In genomic region chr6:119273799-119274595, GRCh38 we compare ENCODE assay signal across 12 cellular contexts.
DNase-seq lines count a peak whose midpoint lies in the region; ATAC-seq and TF ChIP-seq lines count a peak whose summit lies in the region.
"Had no signal": no experiment of that assay in that cellular context is flagged by ENCODE, and none has a peak within 500 bp of the region (broad histone marks: within the 10 kb centered on the region; RNA-seq: fewer than 3 reads in every experiment).

No MANE protein-coding gene starts in this region.

- TF ChIP-seq CTCF in astrocyte of the cerebellum (IDR thresholded peaks at IDR 0.05; ENCODE audit: low read depth, low read length, missing control alignments) (no peak), esophagus squamous epithelium (IDR thresholded peaks at IDR 0.05) (no peak)

- in situ Hi-C loops in astrocyte of the cerebellum (cut with HindIII; ENCODE audit: low sequenced_read_pairs) = no loop called here

- DNase-seq in Right ventricle myocardium superior (no peak), cardiac septum (ENCODE audit: low spot score) (no peak), astrocyte of the cerebellum (ENCODE audit: low read depth) (peak; percentile 65), right cardiac atrium (no peak), esophagus squamous epithelium (lab: John Stamatoyannopoulos, UW) (no peak), COLO668 (lab: John Stamatoyannopoulos, UW; ENCODE audit: unreplicated experiment) (no peak)
- DNase-seq: activated CD8-positive, alpha-beta memory T cell treated with anti-CD3 and anti-CD28 coated beads for 24 hours; activated naive CD4-positive, alpha-beta T cell treated with Interleukin-2 at 50 U/mL for 16 hours; left colon; upper lobe of left lung had no signal

- ATAC-seq in Right ventricle myocardium superior (ENCODE audit: poor library complexity) (peak; percentile 88), right cardiac atrium (peak; percentile 47 to 88), GM18511 (IDR thresholded peaks at IDR 0.05; ENCODE audit: unreplicated experiment) (no peak), HG03521 (IDR thresholded peaks at IDR 0.05; ENCODE audit: unreplicated experiment) (no peak)
- ATAC-seq: left colon had no signal

- H3K4me3 ChIP-seq in astrocyte of the cerebellum (ENCODE audit: low read depth, low read length) (no peak overlapping the region), right cardiac atrium (ENCODE audit: low read length) (no peak overlapping the region), esophagus squamous epithelium (no peak overlapping the region)
- H3K4me3 ChIP-seq: upper lobe of left lung had no signal

- WGBS in right cardiac atrium = 86% methylated on average over 2 of the region's 2 CpGs
- 80 to 86% methylated on average over 2 of the region's 2 CpGs for WGBS in esophagus squamous epithelium, 2 donors

- no peak for TF ChIP-seq POLR2A in esophagus squamous epithelium (IDR thresholded peaks at IDR 0.05)

- H3K27me3 ChIP-seq in right cardiac atrium (ENCODE audit: control insufficient read depth, insufficient read depth) = no peaks in the 10 kb centered on the region
- no peaks in the 10 kb centered on the region for H3K27me3 ChIP-seq in esophagus squamous epithelium
- H3K27me3 ChIP-seq: upper lobe of left lung had no signal

- H3K9me3 ChIP-seq in right cardiac atrium (ENCODE audit: control insufficient read depth, low read length) (no peaks in the 10 kb centered on the region), esophagus squamous epithelium (peaks cover 0 to 14% (median 0%) of the 10 kb centered on the region in 3 donors)

- intact Hi-C loops in Right ventricle myocardium superior (cut with DNase I) (no loop called here), cardiac septum (cut with DNase I) (no loop called here), right cardiac atrium (cut with DNase I) (no loop called here), esophagus squamous epithelium (cut with DNase I) (no loop called here)

- H3K4me1 ChIP-seq in right cardiac atrium (ENCODE audit: control insufficient read depth, insufficient read depth, low read length) = no peaks in the 10 kb centered on the region
- no peaks in the 10 kb centered on the region for H3K4me1 ChIP-seq in esophagus squamous epithelium

- H3K36me3 ChIP-seq in esophagus squamous epithelium = peaks cover 0 to 4% (median 0%) of the 10 kb centered on the region in 3 donors
- H3K36me3 ChIP-seq: upper lobe of left lung had no signal

- no peak overlapping the region for H3K27ac ChIP-seq in right cardiac atrium (ENCODE audit: low read length)
- H3K27ac ChIP-seq in esophagus squamous epithelium = no peak overlapping the region
- H3K27ac ChIP-seq: upper lobe of left lung had no signal

Comparison
In these comparisons a context has a peak if more than half of its experiments do, and no peak if none do; other contexts are left out.
1. ATAC-seq: peak in Right ventricle myocardium superior (single experiment) and right cardiac atrium (2 of 2); none in GM18511 (single experiment) and HG03521 (single experiment).